Comparison of ENCODE assay signal across 9 cellular contexts in genomic region chr11:94938399-94939055, GRCh38. TPM values are rescaled to one million over a fixed set of nuclear protein-coding genes. Genes with fewer than 3 reads are reported as not detected.
A peak's percentile ranks its signal among the peaks of the same experiment; 100 is the strongest.
DNase-seq lines count a peak whose midpoint lies in the region; ATAC-seq lines count a peak whose summit lies in the region.
"Had no signal": no experiment of that assay in that cellular context is flagged by ENCODE, and none has a peak within 500 bp of the region (broad histone marks: within the 10 kb centered on the region; RNA-seq: fewer than 3 reads in every experiment).

No MANE protein-coding gene starts in this region.

- DNase-seq in DMS153 treated with DMSO at 0.1 percent for 48 hours (lab: John Stamatoyannopoulos, UW; ENCODE audit: unreplicated experiment) = peak; percentile 13
- DNase-seq in NCI-H526 treated with DMSO at 0.1 percent for 48 hours (lab: John Stamatoyannopoulos, UW) = peak; percentile 43
- peak; percentile 89 for DNase-seq in fibroblast of peridontal ligament (ENCODE audit: extremely low read depth)
- peak; percentile 82 for DNase-seq in pulmonary artery endothelial cell (ENCODE audit: low read depth, low spot score)
- DNase-seq in RPMI8226 = no peak
- no peak for DNase-seq in stimulated activated naive CD8-positive, alpha-beta T cell treated with anti-CD3 and anti-CD28 coated beads, Interleukin-15, Interleukin-2, amounts not matched to agents 100 U/mL and 50 U/mL, for 24 hours
- DNase-seq in GM19238 (ENCODE audit: insufficient read length, low spot score) = no peak
- DNase-seq in NCI-H2107 treated with DMSO at 0.1 percent for 48 hours (lab: John Stamatoyannopoulos, UW; ENCODE audit: unreplicated experiment) = no peak
- DNase-seq: activated CD4-positive, alpha-beta T cell treated with anti-CD3 and anti-CD28 coated beads, Interleukin-2, amount 10 ng/mL, durations not matched to agents 24 days and 14 days had no signal

- no peak for ATAC-seq in stimulated activated naive CD8-positive, alpha-beta T cell treated with anti-CD3 and anti-CD28 coated beads, Interleukin-15, Interleukin-2, amounts not matched to agents 100 U/mL and 50 U/mL, for 24 hours

RNA-seq across cellular contexts. Expression of gene CWC15, which starts 34.8 kb away (rescaled TPM):
- total RNA-seq in pulmonary artery endothelial cell = 36.7 and 40.3 TPM in 2 replicates

RNA-seq across cellular contexts. Expression of gene KDM4D, which starts 35.0 kb away (rescaled TPM):
- 0.21 and 0.73 TPM in 2 replicates for total RNA-seq in pulmonary artery endothelial cell

Comparison
In these comparisons a context has a peak if more than half of its experiments do, and no peak if none do; other contexts are left out.
1. DNase-seq: peak in DMS153 treated with DMSO at 0.1 percent for 48 hours (single experiment), NCI-H526 treated with DMSO at 0.1 percent for 48 hours (single experiment), fibroblast of peridontal ligament (single experiment) and pulmonary artery endothelial cell (single experiment); none in RPMI8226 (single experiment), stimulated activated naive CD8-positive, alpha-beta T cell treated with anti-CD3 and anti-CD28 coated beads, Interleukin-15, Interleukin-2, amounts not matched to agents 100 U/mL and 50 U/mL, for 24 hours (single experiment), GM19238 (single experiment) and NCI-H2107 treated with DMSO at 0.1 percent for 48 hours (single experiment).